17 cellular contexts compared by ENCODE assay signal in the genomic region with DNA sequence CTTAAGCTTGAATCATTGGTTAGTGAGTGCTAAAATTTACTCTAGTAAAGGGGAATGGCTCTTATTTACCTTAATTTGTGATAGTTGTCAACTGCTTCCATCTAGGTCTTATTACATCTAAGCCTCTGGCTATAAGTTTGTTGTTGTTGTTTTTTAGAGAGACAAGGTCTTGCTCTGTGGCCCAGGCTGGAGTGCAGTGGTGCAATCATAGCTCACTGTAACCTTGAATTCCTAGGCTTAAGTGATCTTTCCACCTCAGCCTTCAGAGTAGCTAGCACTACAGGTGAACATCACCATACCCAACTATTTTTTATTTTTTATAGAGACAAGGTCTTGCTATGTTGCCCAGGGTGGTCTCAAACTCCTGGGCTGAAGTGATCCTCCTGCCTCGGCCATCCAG. TPM values are rescaled to one million over a fixed set of nuclear protein-coding genes. Genes with fewer than 3 reads are reported as not detected.
A peak's percentile ranks its signal among the peaks of the same experiment; 100 is the strongest.
DNase-seq lines count a peak whose midpoint lies in the region; TF ChIP-seq lines count a peak whose summit lies in the region.
"Had no signal": no experiment of that assay in that cellular context is flagged by ENCODE, and none has a peak within 500 bp of the region (broad histone marks: within the 10 kb centered on the region; RNA-seq: fewer than 3 reads in every experiment).

No MANE protein-coding gene starts in this region.

- H3K9ac ChIP-seq in mammary epithelial cell (ENCODE audit: insufficient read depth, low read length): no peak overlapping the region
- peak overlapping the region; percentile 50 for H3K9ac ChIP-seq in mesenchymal stem cell (ENCODE audit: low read length)
- peak overlapping the region in 1 of 5 donors; percentile 25 for H3K9ac ChIP-seq in subcutaneous abdominal adipose tissue (ENCODE audit: low read length in 5 of 5)

- H3K27ac ChIP-seq in mammary epithelial cell (ENCODE audit: insufficient read depth, low read depth, low read length): no peak overlapping the region
- peak overlapping the region; percentile 34 for H3K27ac ChIP-seq in ACC112 (ENCODE audit: low read depth, low read length)
- H3K27ac ChIP-seq in mesenchymal stem cell (ENCODE audit: low read length, poor library complexity, severe bottlenecking): no peak overlapping the region
- H3K27ac ChIP-seq in subcutaneous abdominal adipose tissue (ENCODE audit: low read depth, low read length): peak overlapping the region; percentile 79
- H3K27ac ChIP-seq: A549 had no signal

- no peak overlapping the region for H3K4me3 ChIP-seq in mammary epithelial cell (replicated peaks in 1 of 3; ENCODE audit: insufficient read depth in 1 of 3, low read depth in 2 of 3, low read length in 3 of 3)
- no peak overlapping the region for H3K4me3 ChIP-seq in ACC112 (ENCODE audit: low read depth, low read length)
- H3K4me3 ChIP-seq in mesenchymal stem cell (ENCODE audit: insufficient read depth in 1 of 2, low read depth in 1 of 2, low read length in 2 of 2): no peak overlapping the region
- H3K4me3 ChIP-seq in subcutaneous abdominal adipose tissue (ENCODE audit: low read depth in 1 of 5, low read length in 5 of 5): no peak overlapping the region
- H3K4me3 ChIP-seq: A549, GM23338 had no signal

- peaks cover 28% of the 10 kb centered on the region for H3K36me3 ChIP-seq in mammary epithelial cell (ENCODE audit: insufficient read depth, low read length)
- peaks cover 17% of the 10 kb centered on the region for H3K36me3 ChIP-seq in ACC112 (ENCODE audit: insufficient read depth, low read length)
- H3K36me3 ChIP-seq in mesenchymal stem cell (ENCODE audit: control insufficient read depth in 1 of 2, insufficient read depth in 2 of 2, low read depth in 1 of 2, low read length in 2 of 2): peaks cover 22 to 53% of the 10 kb centered on the region in 2 experiments
- H3K36me3 ChIP-seq in subcutaneous abdominal adipose tissue (ENCODE audit: control insufficient read depth in 5 of 5, insufficient read depth in 5 of 5, low read length in 5 of 5): peaks cover 25 to 53% (median 42%) of the 10 kb centered on the region in 5 donors

- no TSS peak for BruUV-seq in MCF 10A (replicated peaks; lab: Mats Ljungman, UMichigan)
- no TSS peak for BruUV-seq in mammary epithelial cell (replicated peaks; lab: Mats Ljungman, UMichigan)

- H2AK5ac ChIP-seq in mesenchymal stem cell (ENCODE audit: low read length, severe bottlenecking): no peak overlapping the region

- no peak overlapping the region for H3K4ac ChIP-seq in mesenchymal stem cell (ENCODE audit: low read depth in 1 of 2, low read length in 2 of 2)

- no peaks in the 10 kb centered on the region for H3K4me1 ChIP-seq in mammary epithelial cell (ENCODE audit: insufficient read depth, low read length)
- H3K4me1 ChIP-seq in ACC112 (ENCODE audit: control insufficient read depth, insufficient read depth, low read length, unreplicated experiment): peaks cover 39% of the 10 kb centered on the region
- H3K4me1 ChIP-seq in mesenchymal stem cell (ENCODE audit: control insufficient read depth, insufficient read depth, low read depth, low read length): peaks cover 3% of the 10 kb centered on the region
- peaks cover 0 to 52% (median 31%) of the 10 kb centered on the region in 5 donors for H3K4me1 ChIP-seq in subcutaneous abdominal adipose tissue (ENCODE audit: control insufficient read depth in 5 of 5, insufficient read depth in 5 of 5, low read length in 5 of 5)

- intact Hi-C loops in MCF 10A (cut with micrococcal nuclease): no loop called here
- intact Hi-C loops in mammary epithelial cell (cut with micrococcal nuclease): no loop called here

- no peak overlapping the region for H3K14ac ChIP-seq in mesenchymal stem cell (ENCODE audit: low read length in 2 of 2)

- peaks cover 65% of the 10 kb centered on the region for H3K36me3 Mint-ChIP-seq in MCF 10A (ENCODE audit: insufficient read depth, unreplicated experiment)

- no peaks in the 10 kb centered on the region for H4K20me1 ChIP-seq in mammary epithelial cell (ENCODE audit: insufficient read depth, low read length)

- H3K9me3 Mint-ChIP-seq in MCF 10A (ENCODE audit: unreplicated experiment): no peaks in the 10 kb centered on the region
- H3K9me3 Mint-ChIP-seq: CD4-positive, alpha-beta memory T cell; GM23338; H9 had no signal

- no peak overlapping the region for H4K8ac ChIP-seq in mesenchymal stem cell (ENCODE audit: low read length)

- H2BK15ac ChIP-seq in mesenchymal stem cell (ENCODE audit: low read depth, poor library complexity, severe bottlenecking): no peak overlapping the region

- POLR2A ChIA-PET in MCF 10A (lab: Yijun Ruan, JAX): interaction anchor here (0.5 to 13.1 kb wide), 10 partner anchors 10 to 108 kb away, joined by 3 to 272 read pairs (median 4); partner anchors contain the start of genes ADGRF3 and SELENOI

- H4K91ac ChIP-seq in mesenchymal stem cell (ENCODE audit: low read length): no peak overlapping the region

- peaks cover 14% of the 10 kb centered on the region for H3K79me1 ChIP-seq in mesenchymal stem cell (replicated peaks; ENCODE audit: low read length, poor library complexity, severe bottlenecking)

- WGBS in mammary epithelial cell (ENCODE audit: low coverage, missing lambda C conversion rate): 100% methylated on average over 1 of the region's 1 CpG
- 100% methylated on average over 1 of the region's 1 CpG for WGBS in mesenchymal stem cell

- in situ Hi-C loops in mammary epithelial cell (cut with MboI; ENCODE audit: low sequenced_read_pairs in 2 of 2): loop anchor here in 1 of 2 donors (25.0 kb wide), 1 partner anchor 224 kb away; no protein-coding TSS in a partner anchor

- H3K27ac Mint-ChIP-seq in MCF 10A (ENCODE audit: low read depth, unreplicated experiment): peak overlapping the region; percentile 19
- H3K27ac Mint-ChIP-seq: GM23338, H9 had no signal

- H3K23ac ChIP-seq in mesenchymal stem cell (ENCODE audit: low read length in 2 of 2): no peak overlapping the region

- peaks cover 26% of the 10 kb centered on the region for H3K4me1 Mint-ChIP-seq in MCF 10A (ENCODE audit: insufficient read depth, unreplicated experiment)

- H2BK12ac ChIP-seq in mesenchymal stem cell (ENCODE audit: low read length in 2 of 2): no peak overlapping the region

- no peak overlapping the region for H2BK120ac ChIP-seq in mesenchymal stem cell (ENCODE audit: low read depth, low read length)

- H3K79me2 ChIP-seq in mammary epithelial cell (ENCODE audit: insufficient read depth, low read length) (peaks cover 52% of the 10 kb centered on the region), ACC112 (ENCODE audit: control insufficient read depth, insufficient read depth, low read length, unreplicated experiment) (peaks cover 50% of the 10 kb centered on the region)

- TF ChIP-seq CTCF in MCF 10A (IDR thresholded peaks at IDR 0.05; ENCODE audit: unreplicated experiment) (no peak), mammary epithelial cell (conservative IDR thresholded peaks at IDR 0.05 in 1 of 2, IDR thresholded peaks at IDR 0.05 in 1 of 2; ENCODE audit: extremely low read depth in 1 of 2, insufficient read depth in 1 of 2, low read depth in 1 of 2, low read length in 2 of 2) (no peak)

- no peak overlapping the region for H2AFZ ChIP-seq in mammary epithelial cell (ENCODE audit: low read depth, low read length)
- H2AFZ ChIP-seq in ACC112 (ENCODE audit: low read length, unreplicated experiment): no peak overlapping the region
- no peak overlapping the region for H2AFZ ChIP-seq in mesenchymal stem cell (ENCODE audit: low read depth, low read length)
- H2AFZ ChIP-seq: GM23338 had no signal

- dilution Hi-C loops in mammary epithelial cell (cut with HindIII; ENCODE audit: low sequenced_read_pairs): no loop called here

- DNase-seq in MCF 10A (ENCODE audit: unreplicated experiment): no peak
- no peak for DNase-seq in mammary epithelial cell
- no peak for DNase-seq in mesenchymal stem cell
- no peak for DNase-seq in NCI-H69 (lab: John Stamatoyannopoulos, UW)
- no peak for DNase-seq in NCI-H446 treated with DMSO at 0.1 percent for 48 hours (lab: John Stamatoyannopoulos, UW)
- DNase-seq: 8988T; C1 segment of cervical spinal cord; Calu3; CD4-positive, alpha-beta memory T cell; COR-L47; DMS53; DMS79 treated with DMSO at 0.1 percent for 48 hours; H9 had no signal

- no peaks in the 10 kb centered on the region for H3K27me3 Mint-ChIP-seq in MCF 10A (ENCODE audit: insufficient read depth, unreplicated experiment)
- H3K27me3 Mint-ChIP-seq: CD4-positive, alpha-beta memory T cell had no signal

- H3K4me3 Mint-ChIP-seq in MCF 10A (ENCODE audit: unreplicated experiment): no peak overlapping the region
- H3K4me3 Mint-ChIP-seq: CD4-positive, alpha-beta memory T cell; GM23338; H9 had no signal

- H3K4me2 ChIP-seq in mammary epithelial cell (ENCODE audit: insufficient read depth, low read depth, low read length) (no peak overlapping the region), mesenchymal stem cell (ENCODE audit: low read length, poor library complexity, severe bottlenecking) (no peak overlapping the region)
- H3K4me2 ChIP-seq: GM23338 had no signal

- CTCF ChIA-PET in MCF 10A (lab: Yijun Ruan, JAX): interaction anchor here (0.5 to 2.4 kb wide), 7 partner anchors 11 to 507 kb away, joined by 3 to 11 read pairs (median 4); no protein-coding TSS in a partner anchor
- CTCF ChIA-PET in mammary epithelial cell (lab: Charles Lee; ENCODE audit: low non-redundant PET): no interaction called here

- no peak overlapping the region for H3K18ac ChIP-seq in mesenchymal stem cell (ENCODE audit: low read depth in 1 of 2, low read length in 2 of 2)

- no peaks in the 10 kb centered on the region for H3K9me3 ChIP-seq in mammary epithelial cell (replicated peaks; ENCODE audit: insufficient read depth, low read length)
- H3K9me3 ChIP-seq in mesenchymal stem cell (ENCODE audit: control insufficient read depth, low read length): no peaks in the 10 kb centered on the region
- H3K9me3 ChIP-seq in subcutaneous abdominal adipose tissue (ENCODE audit: control insufficient read depth in 5 of 5, low read length in 5 of 5): no peaks in the 10 kb centered on the region
- H3K9me3 ChIP-seq: A549 had no signal

- no peaks in the 10 kb centered on the region for H3K27me3 ChIP-seq in mammary epithelial cell (ENCODE audit: insufficient read depth, low read length)
- no peaks in the 10 kb centered on the region for H3K27me3 ChIP-seq in ACC112 (ENCODE audit: insufficient read depth, low read length)
- no peaks in the 10 kb centered on the region for H3K27me3 ChIP-seq in mesenchymal stem cell (ENCODE audit: control insufficient read depth in 1 of 2, insufficient read depth in 1 of 2, low read length in 2 of 2)
- H3K27me3 ChIP-seq in subcutaneous abdominal adipose tissue (ENCODE audit: control insufficient read depth in 5 of 5, insufficient read depth in 4 of 5, low read length in 5 of 5): no peaks in the 10 kb centered on the region

- H2BK5ac ChIP-seq in mesenchymal stem cell (ENCODE audit: low read depth, low read length, poor library complexity, severe bottlenecking): no peak overlapping the region

RNA-seq across cellular contexts. Expression of gene HADHA, which starts 6.6 kb away (rescaled TPM):
- total RNA-seq in MCF 10A (2022) (132 and 152 TPM in 2 replicates), mammary epithelial cell (100 to 1,000 TPM; 155 to 174 TPM)
- polyA plus RNA-seq in mammary epithelial cell: 124 TPM
- polyA minus RNA-seq in mammary epithelial cell: 285 TPM
- 133 TPM for polyA plus RNA-seq in mesenchymal stem cell (2013, experiment 1 of 2)
- 135 TPM for polyA plus RNA-seq in mesenchymal stem cell (2013, experiment 2 of 2)

RNA-seq across cellular contexts. Expression of gene HADHB, which starts 6.9 kb away (rescaled TPM):
- 126 and 143 TPM in 2 replicates for total RNA-seq in MCF 10A (2022)
- total RNA-seq in mammary epithelial cell: 100 to 1,000 TPM; 126 to 144 TPM
- 113 TPM for polyA plus RNA-seq in mammary epithelial cell
- polyA minus RNA-seq in mammary epithelial cell: 79.3 TPM
- polyA plus RNA-seq in mesenchymal stem cell (2013, experiment 1 of 2): 92.6 TPM
- polyA plus RNA-seq in mesenchymal stem cell (2013, experiment 2 of 2): 93.5 TPM

Comparison
In these comparisons a context has a peak if more than half of its experiments do, and no peak if none do; other contexts are left out.
1. H3K27ac ChIP-seq: peak in ACC112 (single experiment) and subcutaneous abdominal adipose tissue (single experiment); none in mammary epithelial cell (single experiment) and mesenchymal stem cell (single experiment).